ENCODE assay signal across 10 cellular contexts in the genomic region with DNA sequence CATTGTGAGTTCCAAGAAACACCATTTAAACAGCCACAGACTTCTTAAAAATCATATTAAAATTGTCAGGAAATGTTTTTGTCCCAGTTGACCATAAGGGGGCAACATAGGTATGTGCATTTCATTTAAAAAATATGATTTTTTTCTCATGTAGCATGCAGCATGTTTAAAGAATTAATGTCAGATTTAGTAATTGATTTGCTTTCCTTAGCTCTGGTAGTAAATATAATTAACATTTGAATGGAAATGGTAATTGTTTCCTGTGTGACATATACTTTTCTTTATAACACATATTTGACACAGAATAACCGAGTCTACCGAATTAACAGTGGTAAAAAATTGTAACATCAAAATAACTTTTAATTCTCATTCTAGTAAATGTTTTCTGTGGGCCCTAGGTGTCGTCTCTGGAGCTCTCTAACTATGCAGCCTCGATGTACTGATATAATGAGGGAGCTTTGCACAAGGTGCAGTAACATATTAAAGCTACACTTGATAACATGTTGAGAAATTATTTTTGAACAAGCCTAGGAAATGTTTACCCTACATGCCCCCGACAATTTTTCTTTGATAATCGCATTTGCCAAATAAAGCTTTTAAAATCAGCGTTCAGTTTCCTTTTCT. TPM values are rescaled to one million over a fixed set of nuclear protein-coding genes. Genes with fewer than 3 reads are reported as not detected.
DNase-seq lines count a peak whose midpoint lies in the region; ATAC-seq, FAIRE-seq and TF ChIP-seq lines count a peak whose summit lies in the region.
"Had no signal": no experiment of that assay in that cellular context is flagged by ENCODE, and none has a peak within 500 bp of the region (broad histone marks: within the 10 kb centered on the region; RNA-seq: fewer than 3 reads in every experiment).

No MANE protein-coding gene starts in this region.

- no peaks in the 10 kb centered on the region for H3K27me3 ChIP-seq in keratinocyte (ENCODE audit: control insufficient read depth, extremely low read depth, insufficient read depth, low read length)

- dilution Hi-C loops in keratinocyte (cut with MboI; ENCODE audit: extremely low pct_ligation_motif_present, low sequenced_read_pairs) = no loop called here

- H3K79me2 ChIP-seq in keratinocyte (ENCODE audit: control insufficient read depth, insufficient read depth, low read length) = no peaks in the 10 kb centered on the region

- FAIRE-seq in GM18507 (lab: Jason Lieb, UNC) (peak; percentile 69), keratinocyte (lab: Jason Lieb, UNC) (no peak), GM12891 (lab: Jason Lieb, UNC) (no peak)

- POLR2A ChIA-PET in WTC11 (lab: Charles Lee) = no interaction called here

- DNase-seq in ACHN = peak; percentile 53
- no peak for DNase-seq in GM18507 (ENCODE audit: extremely low spot score, insufficient read length, low read depth)
- no peak for DNase-seq in WTC11 (ENCODE audit: low spot score)
- DNase-seq in keratinocyte (ENCODE audit: low read depth, low spot score) = no peak
- DNase-seq in GM12891 (ENCODE audit: insufficient read length, low spot score) = no peak
- DNase-seq in NCI-H345 (lab: John Stamatoyannopoulos, UW) = no peak

- H3K4me1 Mint-ChIP-seq in WTC11 = peaks cover 10% of the 10 kb centered on the region

- H3K9me3 ChIP-seq in keratinocyte (ENCODE audit: control insufficient read depth, low read depth, low read length) = no peaks in the 10 kb centered on the region
- H3K9me3 ChIP-seq: HAP-1 had no signal

- in situ Hi-C loops in ACHN (cut with HindIII; ENCODE audit: low pct_ligation_motif_present, low pct_unique_long_range_greater_than_20kb, low sequenced_read_pairs) = loop anchor here (25.0 kb wide), 1 partner anchor 423 kb away; no protein-coding TSS in a partner anchor

- H3K36me3 ChIP-seq in keratinocyte (ENCODE audit: control insufficient read depth in 2 of 2, extremely low read depth in 1 of 2, insufficient read depth in 2 of 2, low read length in 2 of 2) = no peaks in the 10 kb centered on the region

- TF ChIP-seq CTCF in WTC11 (IDR thresholded peaks at IDR 0.05) (peak; percentile 33), keratinocyte (optimal IDR thresholded peaks at IDR 0.05 in 1 of 3, IDR thresholded peaks at IDR 0.05 in 1 of 3, conservative IDR thresholded peaks at IDR 0.05 in 1 of 3; ENCODE audit: extremely low read depth in 1 of 3, insufficient read depth in 2 of 3, low read length in 3 of 3) (peak in 2 of 3 experiments; percentile 41 to 46)

- no peak overlapping the region for H3K4me3 Mint-ChIP-seq in WTC11
- H3K4me3 Mint-ChIP-seq: dendritic cell treated with granulocyte-macrophage colony-stimulating factor and Interleukin-4, amounts not matched to agents 40 ng/mL and 50 ng/mL, for 4 days had no signal

- no peak overlapping the region for H2AFZ ChIP-seq in keratinocyte (ENCODE audit: control insufficient read depth, low read length)

- no peak for TF ChIP-seq POLR2A in GM12891 (IDR thresholded peaks at IDR 0.05; ENCODE audit: low read depth, low read length)

- no peak overlapping the region for H3K27ac Mint-ChIP-seq in WTC11
- H3K27ac Mint-ChIP-seq: dendritic cell treated with granulocyte-macrophage colony-stimulating factor and Interleukin-4, amounts not matched to agents 40 ng/mL and 50 ng/mL, for 4 days had no signal

- CTCF ChIA-PET in WTC11 (lab: Charles Lee) = interaction anchor here (0.5 to 1.5 kb wide), 4 partner anchors 11 to 415 kb away, joined by 3 to 6 read pairs (median 4); no protein-coding TSS in a partner anchor

- H3K9ac ChIP-seq in keratinocyte (ENCODE audit: control insufficient read depth, extremely low read depth, insufficient read depth, low read length) = no peak overlapping the region

- no peaks in the 10 kb centered on the region for H3K9me1 ChIP-seq in keratinocyte (ENCODE audit: control insufficient read depth, extremely low read depth, insufficient read depth, low read length)

- H3K27ac ChIP-seq in keratinocyte (ENCODE audit: control insufficient read depth, insufficient read depth, low read length) = no peak overlapping the region

- ATAC-seq in WTC11 = no peak
- ATAC-seq in GM18861 (IDR thresholded peaks at IDR 0.05; ENCODE audit: unreplicated experiment) = no peak
- ATAC-seq in GM21723 (IDR thresholded peaks at IDR 0.05; ENCODE audit: unreplicated experiment) = no peak

- no peaks in the 10 kb centered on the region for H3K27me3 Mint-ChIP-seq in WTC11 (ENCODE audit: low read depth)
- H3K27me3 Mint-ChIP-seq: dendritic cell treated with granulocyte-macrophage colony-stimulating factor and Interleukin-4, amounts not matched to agents 40 ng/mL and 50 ng/mL, for 4 days had no signal

- H3K4me1 ChIP-seq in keratinocyte (ENCODE audit: control insufficient read depth, extremely low read depth, insufficient read depth, low read length) = peaks cover 4% of the 10 kb centered on the region
- H3K4me1 ChIP-seq: HAP-1 had no signal

- H3K36me3 Mint-ChIP-seq in WTC11 = 0 out of 2 replicates have a peak, but pooled peaks cover 4% of the 10 kb centered on the region

- H3K9me3 Mint-ChIP-seq in WTC11 = no peaks in the 10 kb centered on the region
- H3K9me3 Mint-ChIP-seq: dendritic cell treated with granulocyte-macrophage colony-stimulating factor and Interleukin-4, amounts not matched to agents 40 ng/mL and 50 ng/mL, for 4 days had no signal

- no peak overlapping the region for H3K4me3 ChIP-seq in keratinocyte (ENCODE audit: control insufficient read depth in 2 of 3, extremely low read depth in 1 of 3, insufficient read depth in 2 of 3, low read depth in 1 of 3, low read length in 3 of 3)
- H3K4me3 ChIP-seq: HAP-1 had no signal

- H3K4me2 ChIP-seq in keratinocyte (ENCODE audit: control insufficient read depth, extremely low read depth, insufficient read depth, low read depth, low read length) = no peak overlapping the region

- no peaks in the 10 kb centered on the region for H4K20me1 ChIP-seq in keratinocyte (ENCODE audit: control insufficient read depth, extremely low read depth, insufficient read depth, low read length)

TF ChIP-seq in WTC11, 78 proteins besides CTCF, POLR2A, EP300 and RAD21 (continues in another document):
- TF ChIP-seq MXD4 (CRISPR knock-in tag; IDR thresholded peaks at IDR 0.05; ENCODE audit: borderline replicate concordance) = no peak
- no peak for TF ChIP-seq TEAD1 (CRISPR knock-in tag; IDR thresholded peaks at IDR 0.05)
- no peak for TF ChIP-seq ZNF671 (CRISPR knock-in tag; IDR thresholded peaks at IDR 0.05)
- TF ChIP-seq CREB1 (CRISPR knock-in tag; IDR thresholded peaks at IDR 0.05) = no peak
- TF ChIP-seq ZNF263 (CRISPR knock-in tag; IDR thresholded peaks at IDR 0.05; ENCODE audit: low read depth) = no peak
- TF ChIP-seq CDX4 (CRISPR knock-in tag; IDR thresholded peaks at IDR 0.05; ENCODE audit: borderline replicate concordance) = no peak
- TF ChIP-seq FOXK1 (CRISPR knock-in tag; IDR thresholded peaks at IDR 0.05) = no peak
- TF ChIP-seq ZNF219 (CRISPR knock-in tag; IDR thresholded peaks at IDR 0.05; ENCODE audit: borderline replicate concordance) = no peak
- no peak for TF ChIP-seq ZNF138 (CRISPR knock-in tag; conservative IDR thresholded peaks at IDR 0.05)

TF ChIP-seq in GM12891, 5 proteins besides CTCF, POLR2A, EP300 and RAD21:
- TF ChIP-seq POU2F2 (IDR thresholded peaks at IDR 0.05; ENCODE audit: low read depth, low read length) (no peak), POLR2AphosphoS5 (IDR thresholded peaks at IDR 0.05; ENCODE audit: low read depth, low read length) (no peak), SPI1 (IDR thresholded peaks at IDR 0.05; ENCODE audit: low read depth, low read length) (no peak), TAF1 (IDR thresholded peaks at IDR 0.05; ENCODE audit: low read depth, low read length) (no peak), PAX5 (IDR thresholded peaks at IDR 0.05; ENCODE audit: insufficient read depth, low read length, severe bottlenecking) (no peak)

RNA-seq across cellular contexts. Expression of gene NXPE3, which starts 34.9 kb away (rescaled TPM):
- total RNA-seq in WTC11 (2021) = 11.3 to 13.9 TPM (median 12.9 TPM) in 3 replicates
- polyA plus RNA-seq in keratinocyte = 15.8 to 19.9 TPM (median 16.8 TPM) in 3 replicates
- 2.6 TPM for polyA plus RNA-seq in keratinocyte (2011; ENCODE audit: low read depth)
- polyA plus RNA-seq in keratinocyte (2011; cell fraction: cytosol; rRNA removed) = 10.2 and 14.8 TPM in 2 replicates
- 14.9 and 18.2 TPM in 2 replicates for polyA plus RNA-seq in keratinocyte (2011; cell fraction: nucleus; rRNA removed)
- 1.6 and 13.9 TPM in 2 replicates for polyA plus RNA-seq in keratinocyte (2012; ENCODE audit: low replicate concordance)
- 28.7 to 36.9 TPM (median 35.8 TPM) in 3 replicates for polyA minus RNA-seq in keratinocyte
- polyA minus RNA-seq in keratinocyte (2011; cell fraction: cytosol; rRNA and poly(A)+ RNA removed) = 13.8 TPM
- polyA minus RNA-seq in keratinocyte (2011; cell fraction: nucleus; rRNA and poly(A)+ RNA removed) = 19.4 and 27.1 TPM in 2 replicates
- 2.8 TPM for polyA plus RNA-seq in GM12891 (2012; ENCODE audit: low read depth, missing spikeins)

RNA-seq across cellular contexts. Expression of gene NFKBIZ, which starts 35.4 kb away (rescaled TPM):
- total RNA-seq in WTC11 (2021) = 15.1 to 17.9 TPM (median 16.9 TPM) in 3 replicates
- polyA plus RNA-seq in keratinocyte = 24.6 to 133 TPM (median 88.9 TPM) in 3 replicates
- polyA plus RNA-seq in keratinocyte (2011; ENCODE audit: low read depth) = 42.2 TPM
- polyA plus RNA-seq in keratinocyte (2011; cell fraction: cytosol; rRNA removed) = 20.8 and 25.5 TPM in 2 replicates
- 190 and 207 TPM in 2 replicates for polyA plus RNA-seq in keratinocyte (2011; cell fraction: nucleus; rRNA removed)
- polyA plus RNA-seq in keratinocyte (2012; ENCODE audit: low replicate concordance) = 9.0 and 40.2 TPM in 2 replicates
- polyA minus RNA-seq in keratinocyte = 17.8 to 168 TPM (median 144 TPM) in 3 replicates
- 35.3 TPM for polyA minus RNA-seq in keratinocyte (2011; cell fraction: cytosol; rRNA and poly(A)+ RNA removed)
- 161 and 247 TPM in 2 replicates for polyA minus RNA-seq in keratinocyte (2011; cell fraction: nucleus; rRNA and poly(A)+ RNA removed)
- 30.5 TPM for polyA plus RNA-seq in GM12891 (2012; ENCODE audit: low read depth, missing spikeins)
